Comparison of ENCODE assay signal across 1 cellular context in the genomic region with DNA sequence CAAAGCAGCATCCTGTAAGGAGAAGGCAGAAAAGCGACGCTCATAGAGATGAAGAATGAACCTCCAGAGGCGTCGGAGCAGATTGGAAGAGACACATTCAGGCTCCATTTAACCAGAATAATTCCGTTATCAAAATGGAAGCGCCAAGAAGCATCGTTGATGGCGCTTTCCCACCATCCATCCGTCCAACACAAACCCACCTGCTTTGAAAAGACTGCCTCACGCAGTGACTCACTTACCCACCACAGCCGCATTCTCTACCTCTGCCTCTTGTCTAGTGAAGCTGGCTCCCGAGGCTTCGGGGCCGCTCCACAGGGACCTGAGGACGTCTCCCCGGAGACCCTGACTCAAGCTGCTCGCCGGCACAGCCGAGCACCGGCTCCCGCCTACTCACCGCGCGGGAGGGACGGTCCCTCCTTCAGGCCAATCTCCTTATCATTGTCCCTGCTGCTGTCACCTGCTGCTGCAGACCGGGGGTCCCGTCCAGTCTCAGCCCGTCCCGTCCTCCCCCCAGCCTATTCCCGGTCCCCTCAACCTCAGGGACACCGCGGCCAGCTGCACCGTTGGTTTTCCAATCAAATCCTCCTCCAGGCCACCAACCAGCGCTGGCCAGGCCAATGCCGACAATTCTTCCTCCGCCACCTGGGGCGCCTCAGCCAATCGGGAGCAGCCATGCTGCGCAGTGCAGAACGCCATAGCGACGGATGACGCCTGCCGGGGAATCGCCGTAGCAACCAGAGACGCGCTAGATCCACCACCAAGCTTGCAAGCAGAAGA.
TF ChIP-seq lines count a peak whose summit lies in the region.

A gene with protein sequence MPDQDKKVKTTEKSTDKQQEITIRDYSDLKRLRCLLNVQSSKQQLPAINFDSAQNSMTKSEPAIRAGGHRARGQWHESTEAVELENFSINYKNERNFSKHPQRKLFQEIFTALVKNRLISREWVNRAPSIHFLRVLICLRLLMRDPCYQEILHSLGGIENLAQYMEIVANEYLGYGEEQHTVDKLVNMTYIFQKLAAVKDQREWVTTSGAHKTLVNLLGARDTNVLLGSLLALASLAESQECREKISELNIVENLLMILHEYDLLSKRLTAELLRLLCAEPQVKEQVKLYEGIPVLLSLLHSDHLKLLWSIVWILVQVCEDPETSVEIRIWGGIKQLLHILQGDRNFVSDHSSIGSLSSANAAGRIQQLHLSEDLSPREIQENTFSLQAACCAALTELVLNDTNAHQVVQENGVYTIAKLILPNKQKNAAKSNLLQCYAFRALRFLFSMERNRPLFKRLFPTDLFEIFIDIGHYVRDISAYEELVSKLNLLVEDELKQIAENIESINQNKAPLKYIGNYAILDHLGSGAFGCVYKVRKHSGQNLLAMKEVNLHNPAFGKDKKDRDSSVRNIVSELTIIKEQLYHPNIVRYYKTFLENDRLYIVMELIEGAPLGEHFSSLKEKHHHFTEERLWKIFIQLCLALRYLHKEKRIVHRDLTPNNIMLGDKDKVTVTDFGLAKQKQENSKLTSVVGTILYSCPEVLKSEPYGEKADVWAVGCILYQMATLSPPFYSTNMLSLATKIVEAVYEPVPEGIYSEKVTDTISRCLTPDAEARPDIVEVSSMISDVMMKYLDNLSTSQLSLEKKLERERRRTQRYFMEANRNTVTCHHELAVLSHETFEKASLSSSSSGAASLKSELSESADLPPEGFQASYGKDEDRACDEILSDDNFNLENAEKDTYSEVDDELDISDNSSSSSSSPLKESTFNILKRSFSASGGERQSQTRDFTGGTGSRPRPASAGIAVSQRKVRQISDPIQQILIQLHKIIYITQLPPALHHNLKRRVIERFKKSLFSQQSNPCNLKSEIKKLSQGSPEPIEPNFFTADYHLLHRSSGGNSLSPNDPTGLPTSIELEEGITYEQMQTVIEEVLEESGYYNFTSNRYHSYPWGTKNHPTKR (minus strand): TSS at position 553 of the 777 bp plus-strand sequence. CDS start 16,501 bp downstream, outside the sequence.

TF ChIP-seq in HEK293, 187 proteins besides CTCF, POLR2A, EP300 and RAD21 (continued from another document and continues in another):
- TF ChIP-seq, protein P1, sequence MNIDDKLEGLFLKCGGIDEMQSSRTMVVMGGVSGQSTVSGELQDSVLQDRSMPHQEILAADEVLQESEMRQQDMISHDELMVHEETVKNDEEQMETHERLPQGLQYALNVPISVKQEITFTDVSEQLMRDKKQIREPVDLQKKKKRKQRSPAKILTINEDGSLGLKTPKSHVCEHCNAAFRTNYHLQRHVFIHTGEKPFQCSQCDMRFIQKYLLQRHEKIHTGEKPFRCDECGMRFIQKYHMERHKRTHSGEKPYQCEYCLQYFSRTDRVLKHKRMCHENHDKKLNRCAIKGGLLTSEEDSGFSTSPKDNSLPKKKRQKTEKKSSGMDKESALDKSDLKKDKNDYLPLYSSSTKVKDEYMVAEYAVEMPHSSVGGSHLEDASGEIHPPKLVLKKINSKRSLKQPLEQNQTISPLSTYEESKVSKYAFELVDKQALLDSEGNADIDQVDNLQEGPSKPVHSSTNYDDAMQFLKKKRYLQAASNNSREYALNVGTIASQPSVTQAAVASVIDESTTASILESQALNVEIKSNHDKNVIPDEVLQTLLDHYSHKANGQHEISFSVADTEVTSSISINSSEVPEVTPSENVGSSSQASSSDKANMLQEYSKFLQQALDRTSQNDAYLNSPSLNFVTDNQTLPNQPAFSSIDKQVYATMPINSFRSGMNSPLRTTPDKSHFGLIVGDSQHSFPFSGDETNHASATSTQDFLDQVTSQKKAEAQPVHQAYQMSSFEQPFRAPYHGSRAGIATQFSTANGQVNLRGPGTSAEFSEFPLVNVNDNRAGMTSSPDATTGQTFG (tag by site-specific recombination; IDR thresholded peaks at IDR 0.05; ENCODE audit: borderline replicate concordance): no peak
- TF ChIP-seq, protein P2, sequence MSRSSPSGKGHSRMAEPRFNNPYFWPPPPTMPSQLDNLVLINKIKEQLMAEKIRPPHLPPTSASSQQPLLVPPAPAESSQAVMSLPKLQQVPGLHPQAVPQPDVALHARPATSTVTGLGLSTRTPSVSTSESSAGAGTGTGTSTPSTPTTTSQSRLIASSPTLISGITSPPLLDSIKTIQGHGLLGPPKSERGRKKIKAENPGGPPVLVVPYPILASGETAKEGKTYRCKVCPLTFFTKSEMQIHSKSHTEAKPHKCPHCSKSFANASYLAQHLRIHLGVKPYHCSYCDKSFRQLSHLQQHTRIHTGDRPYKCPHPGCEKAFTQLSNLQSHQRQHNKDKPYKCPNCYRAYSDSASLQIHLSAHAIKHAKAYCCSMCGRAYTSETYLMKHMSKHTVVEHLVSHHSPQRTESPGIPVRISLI (tag by site-specific recombination; IDR thresholded peaks at IDR 0.05): no peak
- TF ChIP-seq ZNF138 (tag by site-specific recombination; IDR thresholded peaks at IDR 0.05; ENCODE audit: borderline replicate concordance) (no peak), ZNF585B (tag by site-specific recombination; IDR thresholded peaks at IDR 0.05) (no peak), ZBTB17 (tag by site-specific recombination; IDR thresholded peaks at IDR 0.05) (0 out of 2 replicates have a peak, but pooled peaks have one; percentile 27), ZNF571 (tag by site-specific recombination; IDR thresholded peaks at IDR 0.05) (no peak), ZNF302 (tag by site-specific recombination; IDR thresholded peaks at IDR 0.05; ENCODE audit: low read depth) (no peak), ZNF473 (tag by site-specific recombination; IDR thresholded peaks at IDR 0.05) (no peak), KLF8 (tag by site-specific recombination; IDR thresholded peaks at IDR 0.05) (no peak), KLF7 (tag by site-specific recombination; IDR thresholded peaks at IDR 0.05; ENCODE audit: borderline replicate concordance) (no peak), ZNF174 (tag by site-specific recombination; IDR thresholded peaks at IDR 0.05) (no peak), ZNF76 (tag by site-specific recombination; IDR thresholded peaks at IDR 0.05; ENCODE audit: borderline replicate concordance, low read depth) (no peak), ZNF394 (tag by site-specific recombination; IDR thresholded peaks at IDR 0.05; ENCODE audit: borderline replicate concordance) (no peak), ZIC2 (tag by site-specific recombination; IDR thresholded peaks at IDR 0.05) (peak; percentile 94), ZNF48 (tag by site-specific recombination; IDR thresholded peaks at IDR 0.05) (no peak), HOXD13 (CRISPR knock-in tag; IDR thresholded peaks at IDR 0.05; ENCODE audit: borderline replicate concordance) (no peak), ZNF416 (tag by site-specific recombination; IDR thresholded peaks at IDR 0.05) (no peak), ZFP69B (tag by site-specific recombination; IDR thresholded peaks at IDR 0.05) (no peak), ZSCAN23 (tag by site-specific recombination; IDR thresholded peaks at IDR 0.05) (no peak), SALL2 (tag by site-specific recombination; IDR thresholded peaks at IDR 0.05; ENCODE audit: borderline replicate concordance) (no peak), ZXDB (tag by site-specific recombination; IDR thresholded peaks at IDR 0.05) (no peak), ZNF2 (tag by site-specific recombination; IDR thresholded peaks at IDR 0.05) (no peak), ZNF768 (tag by site-specific recombination; IDR thresholded peaks at IDR 0.05) (no peak), ZNF514 (tag by site-specific recombination; IDR thresholded peaks at IDR 0.05) (no peak), ZNF629 (tag by site-specific recombination; IDR thresholded peaks at IDR 0.05) (peak; percentile 36; the same call in 1 of the 2 replicates), ZNF24 (tag by site-specific recombination; IDR thresholded peaks at IDR 0.05) (no peak), HOXC10 (CRISPR knock-in tag; IDR thresholded peaks at IDR 0.05) (no peak), FEZF1 (tag by site-specific recombination; IDR thresholded peaks at IDR 0.05) (no peak), ZNF521 (tag by site-specific recombination; IDR thresholded peaks at IDR 0.05) (no peak), ZNF654 (tag by site-specific recombination; IDR thresholded peaks at IDR 0.05; ENCODE audit: low read depth) (no peak), ZNF610 (tag by site-specific recombination; IDR thresholded peaks at IDR 0.05; ENCODE audit: borderline replicate concordance) (no peak), ZNF600 (tag by site-specific recombination; IDR thresholded peaks at IDR 0.05) (peak; percentile 51; the same call in 1 of the 2 replicates)
- TF ChIP-seq, protein P3, sequence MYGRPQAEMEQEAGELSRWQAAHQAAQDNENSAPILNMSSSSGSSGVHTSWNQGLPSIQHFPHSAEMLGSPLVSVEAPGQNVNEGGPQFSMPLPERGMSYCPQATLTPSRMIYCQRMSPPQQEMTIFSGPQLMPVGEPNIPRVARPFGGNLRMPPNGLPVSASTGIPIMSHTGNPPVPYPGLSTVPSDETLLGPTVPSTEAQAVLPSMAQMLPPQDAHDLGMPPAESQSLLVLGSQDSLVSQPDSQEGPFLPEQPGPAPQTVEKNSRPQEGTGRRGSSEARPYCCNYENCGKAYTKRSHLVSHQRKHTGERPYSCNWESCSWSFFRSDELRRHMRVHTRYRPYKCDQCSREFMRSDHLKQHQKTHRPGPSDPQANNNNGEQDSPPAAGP (tag by site-specific recombination; IDR thresholded peaks at IDR 0.05): no peak
- TF ChIP-seq, protein P4, sequence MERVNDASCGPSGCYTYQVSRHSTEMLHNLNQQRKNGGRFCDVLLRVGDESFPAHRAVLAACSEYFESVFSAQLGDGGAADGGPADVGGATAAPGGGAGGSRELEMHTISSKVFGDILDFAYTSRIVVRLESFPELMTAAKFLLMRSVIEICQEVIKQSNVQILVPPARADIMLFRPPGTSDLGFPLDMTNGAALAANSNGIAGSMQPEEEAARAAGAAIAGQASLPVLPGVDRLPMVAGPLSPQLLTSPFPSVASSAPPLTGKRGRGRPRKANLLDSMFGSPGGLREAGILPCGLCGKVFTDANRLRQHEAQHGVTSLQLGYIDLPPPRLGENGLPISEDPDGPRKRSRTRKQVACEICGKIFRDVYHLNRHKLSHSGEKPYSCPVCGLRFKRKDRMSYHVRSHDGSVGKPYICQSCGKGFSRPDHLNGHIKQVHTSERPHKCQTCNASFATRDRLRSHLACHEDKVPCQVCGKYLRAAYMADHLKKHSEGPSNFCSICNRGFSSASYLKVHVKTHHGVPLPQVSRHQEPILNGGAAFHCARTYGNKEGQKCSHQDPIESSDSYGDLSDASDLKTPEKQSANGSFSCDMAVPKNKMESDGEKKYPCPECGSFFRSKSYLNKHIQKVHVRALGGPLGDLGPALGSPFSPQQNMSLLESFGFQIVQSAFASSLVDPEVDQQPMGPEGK (tag by site-specific recombination; IDR thresholded peaks at IDR 0.05): peak; percentile 38; the same call in 1 of the 2 replicates
- TF ChIP-seq, protein P5, sequence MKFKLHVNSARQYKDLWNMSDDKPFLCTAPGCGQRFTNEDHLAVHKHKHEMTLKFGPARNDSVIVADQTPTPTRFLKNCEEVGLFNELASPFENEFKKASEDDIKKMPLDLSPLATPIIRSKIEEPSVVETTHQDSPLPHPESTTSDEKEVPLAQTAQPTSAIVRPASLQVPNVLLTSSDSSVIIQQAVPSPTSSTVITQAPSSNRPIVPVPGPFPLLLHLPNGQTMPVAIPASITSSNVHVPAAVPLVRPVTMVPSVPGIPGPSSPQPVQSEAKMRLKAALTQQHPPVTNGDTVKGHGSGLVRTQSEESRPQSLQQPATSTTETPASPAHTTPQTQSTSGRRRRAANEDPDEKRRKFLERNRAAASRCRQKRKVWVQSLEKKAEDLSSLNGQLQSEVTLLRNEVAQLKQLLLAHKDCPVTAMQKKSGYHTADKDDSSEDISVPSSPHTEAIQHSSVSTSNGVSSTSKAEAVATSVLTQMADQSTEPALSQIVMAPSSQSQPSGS (tag by site-specific recombination; IDR thresholded peaks at IDR 0.05; ENCODE audit: low read depth): no peak
- TF ChIP-seq, protein P6, sequence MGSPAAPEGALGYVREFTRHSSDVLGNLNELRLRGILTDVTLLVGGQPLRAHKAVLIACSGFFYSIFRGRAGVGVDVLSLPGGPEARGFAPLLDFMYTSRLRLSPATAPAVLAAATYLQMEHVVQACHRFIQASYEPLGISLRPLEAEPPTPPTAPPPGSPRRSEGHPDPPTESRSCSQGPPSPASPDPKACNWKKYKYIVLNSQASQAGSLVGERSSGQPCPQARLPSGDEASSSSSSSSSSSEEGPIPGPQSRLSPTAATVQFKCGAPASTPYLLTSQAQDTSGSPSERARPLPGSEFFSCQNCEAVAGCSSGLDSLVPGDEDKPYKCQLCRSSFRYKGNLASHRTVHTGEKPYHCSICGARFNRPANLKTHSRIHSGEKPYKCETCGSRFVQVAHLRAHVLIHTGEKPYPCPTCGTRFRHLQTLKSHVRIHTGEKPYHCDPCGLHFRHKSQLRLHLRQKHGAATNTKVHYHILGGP (tag by site-specific recombination; IDR thresholded peaks at IDR 0.05): no peak
- TF ChIP-seq, protein P7, sequence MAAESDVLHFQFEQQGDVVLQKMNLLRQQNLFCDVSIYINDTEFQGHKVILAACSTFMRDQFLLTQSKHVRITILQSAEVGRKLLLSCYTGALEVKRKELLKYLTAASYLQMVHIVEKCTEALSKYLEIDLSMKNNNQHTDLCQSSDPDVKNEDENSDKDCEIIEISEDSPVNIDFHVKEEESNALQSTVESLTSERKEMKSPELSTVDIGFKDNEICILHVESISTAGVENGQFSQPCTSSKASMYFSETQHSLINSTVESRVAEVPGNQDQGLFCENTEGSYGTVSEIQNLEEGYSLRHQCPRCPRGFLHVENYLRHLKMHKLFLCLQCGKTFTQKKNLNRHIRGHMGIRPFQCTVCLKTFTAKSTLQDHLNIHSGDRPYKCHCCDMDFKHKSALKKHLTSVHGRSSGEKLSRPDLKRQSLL (tag by site-specific recombination; IDR thresholded peaks at IDR 0.05): no peak
- TF ChIP-seq, protein P8, sequence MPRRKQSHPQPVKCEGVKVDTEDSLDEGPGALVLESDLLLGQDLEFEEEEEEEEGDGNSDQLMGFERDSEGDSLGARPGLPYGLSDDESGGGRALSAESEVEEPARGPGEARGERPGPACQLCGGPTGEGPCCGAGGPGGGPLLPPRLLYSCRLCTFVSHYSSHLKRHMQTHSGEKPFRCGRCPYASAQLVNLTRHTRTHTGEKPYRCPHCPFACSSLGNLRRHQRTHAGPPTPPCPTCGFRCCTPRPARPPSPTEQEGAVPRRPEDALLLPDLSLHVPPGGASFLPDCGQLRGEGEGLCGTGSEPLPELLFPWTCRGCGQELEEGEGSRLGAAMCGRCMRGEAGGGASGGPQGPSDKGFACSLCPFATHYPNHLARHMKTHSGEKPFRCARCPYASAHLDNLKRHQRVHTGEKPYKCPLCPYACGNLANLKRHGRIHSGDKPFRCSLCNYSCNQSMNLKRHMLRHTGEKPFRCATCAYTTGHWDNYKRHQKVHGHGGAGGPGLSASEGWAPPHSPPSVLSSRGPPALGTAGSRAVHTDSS (tag by site-specific recombination; IDR thresholded peaks at IDR 0.05): no peak
- TF ChIP-seq, protein P9, sequence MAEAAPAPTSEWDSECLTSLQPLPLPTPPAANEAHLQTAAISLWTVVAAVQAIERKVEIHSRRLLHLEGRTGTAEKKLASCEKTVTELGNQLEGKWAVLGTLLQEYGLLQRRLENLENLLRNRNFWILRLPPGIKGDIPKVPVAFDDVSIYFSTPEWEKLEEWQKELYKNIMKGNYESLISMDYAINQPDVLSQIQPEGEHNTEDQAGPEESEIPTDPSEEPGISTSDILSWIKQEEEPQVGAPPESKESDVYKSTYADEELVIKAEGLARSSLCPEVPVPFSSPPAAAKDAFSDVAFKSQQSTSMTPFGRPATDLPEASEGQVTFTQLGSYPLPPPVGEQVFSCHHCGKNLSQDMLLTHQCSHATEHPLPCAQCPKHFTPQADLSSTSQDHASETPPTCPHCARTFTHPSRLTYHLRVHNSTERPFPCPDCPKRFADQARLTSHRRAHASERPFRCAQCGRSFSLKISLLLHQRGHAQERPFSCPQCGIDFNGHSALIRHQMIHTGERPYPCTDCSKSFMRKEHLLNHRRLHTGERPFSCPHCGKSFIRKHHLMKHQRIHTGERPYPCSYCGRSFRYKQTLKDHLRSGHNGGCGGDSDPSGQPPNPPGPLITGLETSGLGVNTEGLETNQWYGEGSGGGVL (tag by site-specific recombination; IDR thresholded peaks at IDR 0.05): peak; percentile 45; the same call in 1 of the 2 replicates
